Comparison of ENCODE assay signal across 17 cellular contexts in genomic region chr1:94947453-94947852, GRCh38. TPM values are rescaled to one million over a fixed set of nuclear protein-coding genes. Genes with fewer than 3 reads are reported as not detected.
DNase-seq lines count a peak whose midpoint lies in the region; ATAC-seq and TF ChIP-seq lines count a peak whose summit lies in the region.
"Had no signal": no experiment of that assay in that cellular context is flagged by ENCODE, and none has a peak within 500 bp of the region (broad histone marks: within the 10 kb centered on the region; RNA-seq: fewer than 3 reads in every experiment).

No MANE protein-coding gene starts in this region.

- ATAC-seq in DND-41 (ENCODE audit: insufficient read depth, low read depth) = no peak
- ATAC-seq in heart left ventricle = peak; percentile 73 to 88 (median 77)
- ATAC-seq in sciatic nerve = peak; percentile 80
- no peak for ATAC-seq in HG02610 (IDR thresholded peaks at IDR 0.05; ENCODE audit: unreplicated experiment)
- ATAC-seq: body of pancreas, HCT116, pancreas, T-cell had no signal

- no peak for TF ChIP-seq CTCF in DND-41 (IDR thresholded peaks at IDR 0.05; ENCODE audit: borderline replicate concordance, extremely low read depth, low read length, poor library complexity, severe bottlenecking)
- no peak for TF ChIP-seq CTCF in ascending aorta (IDR thresholded peaks at IDR 0.05)
- no peak for TF ChIP-seq CTCF in heart left ventricle (IDR thresholded peaks at IDR 0.05)
- no peak for TF ChIP-seq CTCF in testis (IDR thresholded peaks at IDR 0.05)

- no peaks in the 10 kb centered on the region for H3K36me3 ChIP-seq in DND-41 (ENCODE audit: insufficient read depth, low read length)
- no peaks in the 10 kb centered on the region for H3K36me3 ChIP-seq in ascending aorta
- H3K36me3 ChIP-seq in heart left ventricle = no peaks in the 10 kb centered on the region
- no peaks in the 10 kb centered on the region for H3K36me3 ChIP-seq in testis (ENCODE audit: low read depth, missing control alignments)
- H3K36me3 ChIP-seq: BE2C, pancreas had no signal

- 0 out of 2 replicates have a peak overlapping the region, but pooled peaks have one; percentile 9 for H2AFZ ChIP-seq in DND-41 (ENCODE audit: low read depth, low read length)

- H3K4me2 ChIP-seq in DND-41 (ENCODE audit: insufficient read depth, low read length) = no peak overlapping the region

- WGBS in heart left ventricle, 4 donors = 40 to 63% (median 52%) methylated on average over 2 of the region's 2 CpGs
- 63 to 67% methylated on average over 1 to 2 of the region's 2 CpGs for WGBS in testis, 2 donors

- H3K4me1 ChIP-seq in DND-41 (ENCODE audit: insufficient read depth, low read length) = peaks cover 15% of the 10 kb centered on the region
- H3K4me1 ChIP-seq in ascending aorta = peaks cover 0 to 8% of the 10 kb centered on the region in 2 donors
- H3K4me1 ChIP-seq in heart left ventricle = peaks cover 0 to 36% (median 9%) of the 10 kb centered on the region in 12 donors
- no peaks in the 10 kb centered on the region for H3K4me1 ChIP-seq in testis

- H3K4me3 ChIP-seq in DND-41 (ENCODE audit: low read depth in 1 of 2, low read length in 2 of 2) (no peak overlapping the region), ascending aorta (no peak overlapping the region), heart left ventricle (no peak overlapping the region), testis (no peak overlapping the region)
- H3K4me3 ChIP-seq: body of pancreas, pancreas had no signal

- H3K9ac ChIP-seq in DND-41 (ENCODE audit: low read depth, low read length) = no peak overlapping the region

- no peak for DNase-seq in DND-41
- no peak for DNase-seq in ascending aorta (ENCODE audit: low spot score in 2 of 2)
- DNase-seq in heart left ventricle = peak in 3 of 5 donors; percentile 22 to 32 (median 26)
- no peak for DNase-seq in sciatic nerve (ENCODE audit: low spot score)
- no peak for DNase-seq in testis
- no peak for DNase-seq in stimulated activated CD4-positive, alpha-beta T cell treated with anti-CD3 and anti-CD28 coated beads, Interleukin-4, amount 100 ng/mL, for 24 hours
- DNase-seq in SW 1271 (lab: John Stamatoyannopoulos, UW) = no peak
- DNase-seq: activated CD4-positive, alpha-beta T cell treated with anti-CD3 and anti-CD28 coated beads for 1 hour; activated T-cell treated with anti-CD3 and anti-CD28 coated beads, Interleukin-2, amount 50 U/mL, for 48 hours; BE2C; body of pancreas; mesendoderm; NCI-H2227 treated with DMSO at 0.1 percent for 48 hours; pancreas; T-cell had no signal

- no peaks in the 10 kb centered on the region for H3K79me2 ChIP-seq in DND-41 (ENCODE audit: insufficient read depth, low read length)

- H4K20me1 ChIP-seq in DND-41 (ENCODE audit: insufficient read depth, low read length) = no peaks in the 10 kb centered on the region

- H3K9me3 ChIP-seq in DND-41 (ENCODE audit: insufficient read depth, low read length, severe bottlenecking) = no peaks in the 10 kb centered on the region
- no peaks in the 10 kb centered on the region for H3K9me3 ChIP-seq in ascending aorta
- H3K9me3 ChIP-seq in heart left ventricle = no peaks in the 10 kb centered on the region
- H3K9me3 ChIP-seq in testis = no peaks in the 10 kb centered on the region
- H3K9me3 ChIP-seq: BE2C, body of pancreas, pancreas had no signal

- H3K27me3 ChIP-seq in DND-41 (ENCODE audit: insufficient read depth, low read length, poor library complexity) = peaks cover 3% of the 10 kb centered on the region
- no peaks in the 10 kb centered on the region for H3K27me3 ChIP-seq in ascending aorta
- H3K27me3 ChIP-seq in heart left ventricle = no peaks in the 10 kb centered on the region
- no peaks in the 10 kb centered on the region for H3K27me3 ChIP-seq in testis
- H3K27me3 ChIP-seq: BE2C, body of pancreas, pancreas had no signal

- TF ChIP-seq POLR2A in heart left ventricle (IDR thresholded peaks at IDR 0.05) (no peak), testis (IDR thresholded peaks at IDR 0.05) (no peak)

- intact Hi-C loops in ascending aorta (cut with DNase I) (no loop called here), heart left ventricle (cut with DNase I) (loop anchor here in 1 of 10 donors (2.0 kb wide), 1 partner anchor 53 kb away; no protein-coding TSS in a partner anchor), sciatic nerve (cut with DNase I) (no loop called here), testis (cut with DNase I; ENCODE audit: low total_unique reads) (no loop called here)

- H3K27ac ChIP-seq in DND-41 (ENCODE audit: low read length) = no peak overlapping the region
- H3K27ac ChIP-seq in ascending aorta = peak overlapping the region; percentile 48 to 51
- peak overlapping the region in 10 of 12 donors; percentile 1 to 78 (median 52) for H3K27ac ChIP-seq in heart left ventricle
- peak overlapping the region in 1 of 2 donors; percentile 59 for H3K27ac ChIP-seq in testis
- H3K27ac ChIP-seq: body of pancreas had no signal

RNA-seq across cellular contexts. Expression of gene CNN3, which starts 20.5 kb away (rescaled TPM):
- 362 TPM for total RNA-seq in ascending aorta
- 100 to 1,000 TPM in 1 of 9 donors, 10 to 100 TPM in 8; 53.0 to 115 (median 74.1) TPM for total RNA-seq in heart left ventricle
- 10 to 100 TPM; 23.8 to 63.4 TPM for polyA plus RNA-seq in heart left ventricle
- total RNA-seq in sciatic nerve = 419 TPM
- total RNA-seq in testis = 10 to 100 TPM; 45.9 to 61.4 TPM
- polyA plus RNA-seq in testis (ENCODE audit: insufficient read depth, low read depth, low replicate concordance) = 114 TPM

Comparison
In these comparisons a context has a peak if more than half of its experiments do, and no peak if none do; other contexts are left out.
1. ATAC-seq: peak in heart left ventricle (4 of 4) and sciatic nerve (single experiment); none in DND-41 (single experiment) and HG02610 (single experiment).
2. DNase-seq: peak in heart left ventricle (3 of 5); none in DND-41 (single experiment), ascending aorta (0 of 2), sciatic nerve (single experiment), testis (single experiment), stimulated activated CD4-positive, alpha-beta T cell treated with anti-CD3 and anti-CD28 coated beads, Interleukin-4, amount 100 ng/mL, for 24 hours (single experiment) and SW 1271 (0 of 2).